Comparison of ENCODE assay signal across 12 cellular contexts in the genomic region with DNA sequence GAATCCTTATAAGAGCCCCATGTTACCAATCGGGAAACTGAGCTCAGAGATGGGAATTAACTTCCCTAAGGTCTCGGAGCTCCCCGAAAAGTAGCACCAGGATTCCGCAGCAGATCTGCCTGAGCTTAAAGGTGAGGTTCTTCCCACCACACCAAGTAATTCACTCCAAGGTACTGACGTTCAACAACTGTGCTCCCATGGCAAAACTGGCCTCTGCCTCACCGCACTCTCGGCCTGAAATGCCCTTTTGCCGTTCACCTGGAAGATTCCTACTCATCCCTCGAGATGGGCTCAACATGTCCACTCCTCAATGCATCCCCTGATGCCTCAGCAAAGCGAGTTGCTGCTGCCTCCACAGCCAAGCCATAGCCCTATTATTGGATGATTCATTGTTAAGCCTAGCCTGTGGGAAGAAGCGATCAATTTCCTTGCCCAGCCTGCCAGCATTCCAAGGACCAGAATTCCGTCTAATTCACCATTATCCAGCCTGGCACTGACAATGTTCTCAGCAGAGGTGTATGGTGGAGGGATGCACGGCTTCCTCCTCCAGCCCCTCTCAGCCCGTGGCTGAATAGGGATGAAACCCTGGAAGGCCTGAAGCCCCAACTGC. TPM values are rescaled to one million over a fixed set of nuclear protein-coding genes. Genes with fewer than 3 reads are reported as not detected.
DNase-seq lines count a peak whose midpoint lies in the region; ATAC-seq and TF ChIP-seq lines count a peak whose summit lies in the region.
"Had no signal": no experiment of that assay in that cellular context is flagged by ENCODE, and none has a peak within 500 bp of the region (broad histone marks: within the 10 kb centered on the region; RNA-seq: fewer than 3 reads in every experiment).

No MANE protein-coding gene starts in this region.

- no peaks in the 10 kb centered on the region for H3K27me3 ChIP-seq in CD8-positive, alpha-beta memory T cell (ENCODE audit: insufficient read depth, low read length, poor library complexity, severe bottlenecking)
- no peaks in the 10 kb centered on the region for H3K27me3 ChIP-seq in iPS-15b (ENCODE audit: control insufficient read depth, insufficient read depth, low read length)
- no peaks in the 10 kb centered on the region for H3K27me3 ChIP-seq in rectal smooth muscle tissue (ENCODE audit: control insufficient read depth, insufficient read depth, low read length)

- peaks cover 31 to 54% (median 45%) of the 10 kb centered on the region in 3 donors for H3K4me1 Mint-ChIP-seq in CD8-positive, alpha-beta memory T cell
- H3K4me1 Mint-ChIP-seq in activated T-cell treated with anti-CD3 and anti-CD28 coated beads, Interleukin-2, amount 50 U/mL, for 24 hours (ENCODE audit: low read depth), result peaks cover 26% of the 10 kb centered on the region

- no peak for TF ChIP-seq CTCF in VCaP (conservative IDR thresholded peaks at IDR 0.05)

- peak overlapping the region in 7 of 8 donors; percentile 13 to 92 (median 72) for H3K27ac Mint-ChIP-seq in CD8-positive, alpha-beta memory T cell
- no peak overlapping the region for H3K27ac Mint-ChIP-seq in activated T-cell treated with anti-CD3 and anti-CD28 coated beads, Interleukin-2, amount 50 U/mL, for 24 hours

- POLR2A ChIA-PET in CD8-positive, alpha-beta memory T cell (lab: Charles Lee), result interaction anchor here (0.6 kb wide), 1 partner anchor 69 kb away, joined by 5 read pairs; no protein-coding TSS in a partner anchor

- DNase-seq in CD8-positive, alpha-beta memory T cell, result no peak
- no peak for DNase-seq in stimulated activated CD4-positive, alpha-beta T cell treated with anti-CD3 and anti-CD28 coated beads, Interleukin-2, amount 100 ng/mL, for 24 hours
- no peak for DNase-seq in COLO668 (lab: John Stamatoyannopoulos, UW; ENCODE audit: unreplicated experiment)
- DNase-seq in activated T-cell treated with anti-CD3 and anti-CD28 coated beads, Interleukin-2, amount 50 U/mL, for 24 hours, result no peak
- DNase-seq: activated CD8-positive, alpha-beta memory T cell treated with anti-CD3 and anti-CD28 coated beads for 24 hours; MM.1S; NCI-H510A treated with DMSO at 0.1 percent for 48 hours had no signal

- no peak overlapping the region for H3K27ac ChIP-seq in CD8-positive, alpha-beta memory T cell (ENCODE audit: low read depth, low read length)
- H3K27ac ChIP-seq in VCaP, result peak overlapping the region; percentile 89; the same call in 1 of the 2 replicates
- peak overlapping the region; percentile 35 for H3K27ac ChIP-seq in rectal smooth muscle tissue (ENCODE audit: low read depth, low read length)

- H3K9ac ChIP-seq in iPS-15b (ENCODE audit: low read depth, low read length) (no peak overlapping the region), rectal smooth muscle tissue (ENCODE audit: low read length) (no peak overlapping the region)

- H3K27me3 Mint-ChIP-seq in CD8-positive, alpha-beta memory T cell, result no peaks in the 10 kb centered on the region
- H3K27me3 Mint-ChIP-seq in activated T-cell treated with anti-CD3 and anti-CD28 coated beads, Interleukin-2, amount 50 U/mL, for 24 hours, result no peaks in the 10 kb centered on the region

- peak overlapping the region in 2 of 7 donors; percentile 23 to 60 for H3K4me3 Mint-ChIP-seq in CD8-positive, alpha-beta memory T cell
- no peak overlapping the region for H3K4me3 Mint-ChIP-seq in activated T-cell treated with anti-CD3 and anti-CD28 coated beads, Interleukin-2, amount 50 U/mL, for 24 hours

- H3K9me3 Mint-ChIP-seq in CD8-positive, alpha-beta memory T cell, result no peaks in the 10 kb centered on the region
- H3K9me3 Mint-ChIP-seq in activated T-cell treated with anti-CD3 and anti-CD28 coated beads, Interleukin-2, amount 50 U/mL, for 24 hours, result no peaks in the 10 kb centered on the region

- no peaks in the 10 kb centered on the region for H3K4me1 ChIP-seq in CD8-positive, alpha-beta memory T cell (ENCODE audit: insufficient read depth, low read length)
- peaks cover 35% of the 10 kb centered on the region for H3K4me1 ChIP-seq in iPS-15b (ENCODE audit: control insufficient read depth, insufficient read depth, low read length)
- peaks cover 3% of the 10 kb centered on the region for H3K4me1 ChIP-seq in rectal smooth muscle tissue (ENCODE audit: control insufficient read depth, insufficient read depth, low read length)

- H3K4me3 ChIP-seq in CD8-positive, alpha-beta memory T cell (ENCODE audit: low read length), result no peak overlapping the region
- H3K4me3 ChIP-seq in iPS-15b (ENCODE audit: low read depth, low read length) (peak overlapping the region; percentile 22), rectal smooth muscle tissue (ENCODE audit: low read length) (no peak overlapping the region)

- peaks cover 0 to 4% (median 2%) of the 10 kb centered on the region in 3 donors for H3K36me3 Mint-ChIP-seq in CD8-positive, alpha-beta memory T cell
- H3K36me3 Mint-ChIP-seq in activated T-cell treated with anti-CD3 and anti-CD28 coated beads, Interleukin-2, amount 50 U/mL, for 24 hours (ENCODE audit: low read depth), result no peaks in the 10 kb centered on the region

- no peaks in the 10 kb centered on the region for H3K36me3 ChIP-seq in CD8-positive, alpha-beta memory T cell (ENCODE audit: insufficient read depth, low read length)
- peaks cover 5% of the 10 kb centered on the region for H3K36me3 ChIP-seq in iPS-15b (ENCODE audit: control insufficient read depth, insufficient read depth, low read length)
- H3K36me3 ChIP-seq in rectal smooth muscle tissue (ENCODE audit: control insufficient read depth, insufficient read depth, low read length), result no peaks in the 10 kb centered on the region

- ATAC-seq in GM19328 (IDR thresholded peaks at IDR 0.05; ENCODE audit: unreplicated experiment), result no peak

- CTCF ChIA-PET in CD8-positive, alpha-beta memory T cell (lab: Charles Lee), result no interaction called here

- H3K9me3 ChIP-seq in CD8-positive, alpha-beta memory T cell (ENCODE audit: low read length), result no peaks in the 10 kb centered on the region
- no peaks in the 10 kb centered on the region for H3K9me3 ChIP-seq in iPS-15b (ENCODE audit: control insufficient read depth, insufficient read depth, low read length)

RNA-seq across cellular contexts. Expression of a gene that starts 4.2 kb away (rescaled TPM):
- total RNA-seq in CD8-positive, alpha-beta memory T cell, result 10 to 100 TPM; 13.9 to 16.0 TPM
- 39.5 TPM for polyA plus RNA-seq in CD8-positive, alpha-beta memory T cell

RNA-seq across cellular contexts. Expression of a gene that starts 46.9 kb away (rescaled TPM):
- total RNA-seq in CD8-positive, alpha-beta memory T cell, result under 1 TPM in 1 of 2 experiments, not detected in 1; 0.31 TPM
- polyA plus RNA-seq in CD8-positive, alpha-beta memory T cell, result not detected
- total RNA-seq: SK-MEL-5 had no signal
